Comparison of ENCODE assay signal across 1 cellular context in the genomic region with DNA sequence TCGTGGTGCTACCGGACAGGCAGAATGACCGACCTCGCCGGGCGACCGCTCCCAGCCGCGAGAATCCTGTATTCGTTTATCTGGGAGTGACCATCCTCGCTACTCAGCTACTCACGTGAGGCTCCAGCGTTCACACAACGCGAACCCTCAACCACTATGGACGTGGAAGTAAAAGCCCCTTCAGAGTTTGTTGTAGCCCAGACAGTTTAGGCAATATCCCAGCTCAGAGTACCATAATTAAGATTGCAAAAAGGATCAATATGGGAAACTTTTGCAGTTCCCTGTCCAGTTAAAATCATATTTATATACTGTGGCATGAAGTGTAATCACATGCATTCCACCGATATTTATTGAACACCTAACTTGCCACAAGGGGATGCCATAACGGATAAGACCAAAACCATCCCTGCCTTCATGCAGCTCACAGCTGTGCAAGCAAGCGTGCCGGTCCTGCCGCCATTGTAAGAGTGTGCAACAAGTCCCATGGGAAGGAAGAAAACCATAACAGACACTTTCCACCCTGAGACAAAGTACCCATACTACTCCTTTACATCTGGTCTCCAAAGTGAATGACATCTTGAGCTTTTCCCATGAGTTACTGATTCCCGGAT.
TF ChIP-seq lines count a peak whose summit lies in the region.

No MANE protein-coding gene starts in this region.

TF ChIP-seq in HepG2, 621 proteins besides CTCF, POLR2A, EP300 and RAD21 (continued from another document):
- TF ChIP-seq, protein P1, sequence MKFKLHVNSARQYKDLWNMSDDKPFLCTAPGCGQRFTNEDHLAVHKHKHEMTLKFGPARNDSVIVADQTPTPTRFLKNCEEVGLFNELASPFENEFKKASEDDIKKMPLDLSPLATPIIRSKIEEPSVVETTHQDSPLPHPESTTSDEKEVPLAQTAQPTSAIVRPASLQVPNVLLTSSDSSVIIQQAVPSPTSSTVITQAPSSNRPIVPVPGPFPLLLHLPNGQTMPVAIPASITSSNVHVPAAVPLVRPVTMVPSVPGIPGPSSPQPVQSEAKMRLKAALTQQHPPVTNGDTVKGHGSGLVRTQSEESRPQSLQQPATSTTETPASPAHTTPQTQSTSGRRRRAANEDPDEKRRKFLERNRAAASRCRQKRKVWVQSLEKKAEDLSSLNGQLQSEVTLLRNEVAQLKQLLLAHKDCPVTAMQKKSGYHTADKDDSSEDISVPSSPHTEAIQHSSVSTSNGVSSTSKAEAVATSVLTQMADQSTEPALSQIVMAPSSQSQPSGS (CRISPR knock-in tag; IDR thresholded peaks at IDR 0.05): no peak
- TF ChIP-seq NONO (IDR thresholded peaks at IDR 0.05): no peak
- peak; percentile 44; the same call in 1 of the 2 replicates for TF ChIP-seq NONO (CRISPR knock-in tag; conservative IDR thresholded peaks at IDR 0.05)
- peak; percentile 82 for TF ChIP-seq ZNF644 (CRISPR knock-in tag; IDR thresholded peaks at IDR 0.05; ENCODE audit: low read depth)
- TF ChIP-seq, protein P2, sequence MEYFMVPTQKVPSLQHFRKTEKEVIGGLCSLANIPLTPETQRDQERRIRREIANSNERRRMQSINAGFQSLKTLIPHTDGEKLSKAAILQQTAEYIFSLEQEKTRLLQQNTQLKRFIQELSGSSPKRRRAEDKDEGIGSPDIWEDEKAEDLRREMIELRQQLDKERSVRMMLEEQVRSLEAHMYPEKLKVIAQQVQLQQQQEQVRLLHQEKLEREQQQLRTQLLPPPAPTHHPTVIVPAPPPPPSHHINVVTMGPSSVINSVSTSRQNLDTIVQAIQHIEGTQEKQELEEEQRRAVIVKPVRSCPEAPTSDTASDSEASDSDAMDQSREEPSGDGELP (IDR thresholded peaks at IDR 0.05; ENCODE audit: borderline replicate concordance, low read depth): peak; percentile 78
- no peak for TF ChIP-seq FOXA1 (IDR thresholded peaks at IDR 0.05)
- TF ChIP-seq FOXA1 (CRISPR knock-in tag; IDR thresholded peaks at IDR 0.05): peak; percentile 17; the same call in 1 of the 2 replicates
- TF ChIP-seq ARID2 (CRISPR knock-in tag; IDR thresholded peaks at IDR 0.05; ENCODE audit: borderline replicate concordance): no peak
- no peak for TF ChIP-seq ZNF577 (CRISPR knock-in tag; IDR thresholded peaks at IDR 0.05; ENCODE audit: borderline replicate concordance, low read depth)
- peak; percentile 5 for TF ChIP-seq XRCC5 (optimal IDR thresholded peaks at IDR 0.05; ENCODE audit: low read length)
- 0 out of 2 replicates have a peak, but pooled peaks have one; percentile 42 for TF ChIP-seq ZSCAN21 (CRISPR knock-in tag; IDR thresholded peaks at IDR 0.05; ENCODE audit: borderline replicate concordance)
- TF ChIP-seq, protein P3, sequence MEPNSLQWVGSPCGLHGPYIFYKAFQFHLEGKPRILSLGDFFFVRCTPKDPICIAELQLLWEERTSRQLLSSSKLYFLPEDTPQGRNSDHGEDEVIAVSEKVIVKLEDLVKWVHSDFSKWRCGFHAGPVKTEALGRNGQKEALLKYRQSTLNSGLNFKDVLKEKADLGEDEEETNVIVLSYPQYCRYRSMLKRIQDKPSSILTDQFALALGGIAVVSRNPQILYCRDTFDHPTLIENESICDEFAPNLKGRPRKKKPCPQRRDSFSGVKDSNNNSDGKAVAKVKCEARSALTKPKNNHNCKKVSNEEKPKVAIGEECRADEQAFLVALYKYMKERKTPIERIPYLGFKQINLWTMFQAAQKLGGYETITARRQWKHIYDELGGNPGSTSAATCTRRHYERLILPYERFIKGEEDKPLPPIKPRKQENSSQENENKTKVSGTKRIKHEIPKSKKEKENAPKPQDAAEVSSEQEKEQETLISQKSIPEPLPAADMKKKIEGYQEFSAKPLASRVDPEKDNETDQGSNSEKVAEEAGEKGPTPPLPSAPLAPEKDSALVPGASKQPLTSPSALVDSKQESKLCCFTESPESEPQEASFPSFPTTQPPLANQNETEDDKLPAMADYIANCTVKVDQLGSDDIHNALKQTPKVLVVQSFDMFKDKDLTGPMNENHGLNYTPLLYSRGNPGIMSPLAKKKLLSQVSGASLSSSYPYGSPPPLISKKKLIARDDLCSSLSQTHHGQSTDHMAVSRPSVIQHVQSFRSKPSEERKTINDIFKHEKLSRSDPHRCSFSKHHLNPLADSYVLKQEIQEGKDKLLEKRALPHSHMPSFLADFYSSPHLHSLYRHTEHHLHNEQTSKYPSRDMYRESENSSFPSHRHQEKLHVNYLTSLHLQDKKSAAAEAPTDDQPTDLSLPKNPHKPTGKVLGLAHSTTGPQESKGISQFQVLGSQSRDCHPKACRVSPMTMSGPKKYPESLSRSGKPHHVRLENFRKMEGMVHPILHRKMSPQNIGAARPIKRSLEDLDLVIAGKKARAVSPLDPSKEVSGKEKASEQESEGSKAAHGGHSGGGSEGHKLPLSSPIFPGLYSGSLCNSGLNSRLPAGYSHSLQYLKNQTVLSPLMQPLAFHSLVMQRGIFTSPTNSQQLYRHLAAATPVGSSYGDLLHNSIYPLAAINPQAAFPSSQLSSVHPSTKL (CRISPR knock-in tag; IDR thresholded peaks at IDR 0.05): no peak
- TF ChIP-seq, protein P4, sequence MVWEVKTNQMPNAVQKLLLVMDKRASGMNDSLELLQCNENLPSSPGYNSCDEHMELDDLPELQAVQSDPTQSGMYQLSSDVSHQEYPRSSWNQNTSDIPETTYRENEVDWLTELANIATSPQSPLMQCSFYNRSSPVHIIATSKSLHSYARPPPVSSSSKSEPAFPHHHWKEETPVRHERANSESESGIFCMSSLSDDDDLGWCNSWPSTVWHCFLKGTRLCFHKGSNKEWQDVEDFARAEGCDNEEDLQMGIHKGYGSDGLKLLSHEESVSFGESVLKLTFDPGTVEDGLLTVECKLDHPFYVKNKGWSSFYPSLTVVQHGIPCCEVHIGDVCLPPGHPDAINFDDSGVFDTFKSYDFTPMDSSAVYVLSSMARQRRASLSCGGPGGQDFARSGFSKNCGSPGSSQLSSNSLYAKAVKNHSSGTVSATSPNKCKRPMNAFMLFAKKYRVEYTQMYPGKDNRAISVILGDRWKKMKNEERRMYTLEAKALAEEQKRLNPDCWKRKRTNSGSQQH (CRISPR knock-in tag; IDR thresholded peaks at IDR 0.05; ENCODE audit: low read depth): 0 out of 2 replicates have a peak, but pooled peaks have one; percentile 5
- TF ChIP-seq BHLHE40 (IDR thresholded peaks at IDR 0.05; ENCODE audit: low read length): peak; percentile 72; the same call in 1 of the 2 replicates
- TF ChIP-seq ZNF777 (CRISPR knock-in tag; IDR thresholded peaks at IDR 0.05): peak; percentile 85
- 0 out of 2 replicates have a peak, but pooled peaks have one; percentile 31 for TF ChIP-seq ZNF788 (CRISPR knock-in tag; IDR thresholded peaks at IDR 0.05; ENCODE audit: borderline replicate concordance)
- TF ChIP-seq NAIF1 (CRISPR knock-in tag; IDR thresholded peaks at IDR 0.05; ENCODE audit: borderline replicate concordance): no peak
- TF ChIP-seq ZNF136 (CRISPR knock-in tag; IDR thresholded peaks at IDR 0.05; ENCODE audit: low read depth): 0 out of 2 replicates have a peak, but pooled peaks have one; percentile 25
- 0 out of 2 replicates have a peak, but pooled peaks have one; percentile 11 for TF ChIP-seq ZMAT3 (CRISPR knock-in tag; conservative IDR thresholded peaks at IDR 0.05)
- TF ChIP-seq, protein P5, sequence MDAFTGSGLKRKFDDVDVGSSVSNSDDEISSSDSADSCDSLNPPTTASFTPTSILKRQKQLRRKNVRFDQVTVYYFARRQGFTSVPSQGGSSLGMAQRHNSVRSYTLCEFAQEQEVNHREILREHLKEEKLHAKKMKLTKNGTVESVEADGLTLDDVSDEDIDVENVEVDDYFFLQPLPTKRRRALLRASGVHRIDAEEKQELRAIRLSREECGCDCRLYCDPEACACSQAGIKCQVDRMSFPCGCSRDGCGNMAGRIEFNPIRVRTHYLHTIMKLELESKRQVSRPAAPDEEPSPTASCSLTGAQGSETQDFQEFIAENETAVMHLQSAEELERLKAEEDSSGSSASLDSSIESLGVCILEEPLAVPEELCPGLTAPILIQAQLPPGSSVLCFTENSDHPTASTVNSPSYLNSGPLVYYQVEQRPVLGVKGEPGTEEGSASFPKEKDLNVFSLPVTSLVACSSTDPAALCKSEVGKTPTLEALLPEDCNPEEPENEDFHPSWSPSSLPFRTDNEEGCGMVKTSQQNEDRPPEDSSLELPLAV (CRISPR knock-in tag; conservative IDR thresholded peaks at IDR 0.05; ENCODE audit: low read depth): no peak
TF ChIP-seq in HepG2: peak in this region for 16.
